Comparison of ENCODE assay signal across 9 cellular contexts in genomic region chr19:4633140-4633967, GRCh38. TPM values are rescaled to one million over a fixed set of nuclear protein-coding genes. Genes with fewer than 3 reads are reported as not detected.
A peak's percentile ranks its signal among the peaks of the same experiment; 100 is the strongest.
DNase-seq lines count a peak whose midpoint lies in the region; ATAC-seq, FAIRE-seq and TF ChIP-seq lines count a peak whose summit lies in the region.
"Had no signal": no experiment of that assay in that cellular context is flagged by ENCODE, and none has a peak within 500 bp of the region (broad histone marks: within the 10 kb centered on the region; RNA-seq: fewer than 3 reads in every experiment).

No MANE protein-coding gene starts in this region.

- DNase-seq in GF-D8 (lab: John Stamatoyannopoulos, UW) (peak; percentile 76), MM.1S (peak; percentile 60), SW480 (ENCODE audit: low spot score) (peak; percentile 76), K562 (ENCODE audit: extremely low read depth in 1 of 4, low spot score in 3 of 4) (peak; percentile 81 to 88 (median 82)), immature natural killer cell (peak; percentile 45 to 57 (median 52))
- peak; percentile 24 to 42 (median 34) for DNase-seq in stimulated activated CD4-positive, alpha-beta T cell treated with anti-CD3 and anti-CD28 coated beads, Interleukin-12 subunit alpha, Interleukin-12 subunit beta, amount 100 ng/mL, for 48 hours (ENCODE audit: low read depth in 2 of 3, low spot score in 1 of 3)

- TF ChIP-seq RAD21 in K562 (CRISPR knock-in tag; conservative IDR thresholded peaks at IDR 0.05 in 1 of 2, IDR thresholded peaks at IDR 0.05 in 1 of 2) = peak; percentile 37 to 74

- H2AFZ ChIP-seq in MM.1S (ENCODE audit: low read length) (no peak overlapping the region), K562 (ENCODE audit: low read depth, low read length) (peak overlapping the region; percentile 70)

- H4K20me1 ChIP-seq in MM.1S (ENCODE audit: insufficient read depth, low read length) = no peaks in the 10 kb centered on the region
- H4K20me1 ChIP-seq in K562 (replicated peaks; ENCODE audit: control insufficient read depth, insufficient read depth, low read length) = no peaks in the 10 kb centered on the region

- no TSS peak for BruUV-seq in K562 (replicated peaks; lab: Mats Ljungman, UMichigan)

- no peaks in the 10 kb centered on the region for H3K9me2 ChIP-seq in MM.1S (replicated peaks; ENCODE audit: insufficient read depth, low read length)

- CTCF ChIA-PET in K562 (lab: Yijun Ruan, JAX; ENCODE audit: low intra/inter-chr PET ratio) = interaction anchor here (0.7 to 1.4 kb wide), 4 partner anchors 9 to 75 kb away, joined by 3 to 4 read pairs (median 4); no protein-coding TSS in a partner anchor

- ATAC-seq in K562 (peak; percentile 89), HG03442 (IDR thresholded peaks at IDR 0.05; ENCODE audit: unreplicated experiment) (no peak), GM18520 (IDR thresholded peaks at IDR 0.05; ENCODE audit: unreplicated experiment) (no peak)

- no peak overlapping the region for H3K4me3 ChIP-seq in MM.1S (ENCODE audit: low read length)
- H3K4me3 ChIP-seq in K562 = no peak overlapping the region

- no peaks in the 10 kb centered on the region for H3K4me1 ChIP-seq in MM.1S (ENCODE audit: low read length)
- peaks cover 25 to 35% of the 10 kb centered on the region in 2 experiments for H3K4me1 ChIP-seq in K562 (replicated peaks in 1 of 2; ENCODE audit: control insufficient read depth in 2 of 2, insufficient read depth in 2 of 2, low read length in 2 of 2)

- H3K4me3 Mint-ChIP-seq in immature natural killer cell = peak overlapping the region in 4 of 5 donors; percentile 45 to 55 (median 50)
- H3K4me3 Mint-ChIP-seq: stimulated activated naive CD8-positive, alpha-beta T cell treated with anti-CD3 and anti-CD28 coated beads, Interleukin-15, Interleukin-2, amounts not matched to agents 100 ng/mL and 50 ng/mL, for 24 hours had no signal

- H3K36me3 ChIP-seq in MM.1S (replicated peaks; ENCODE audit: insufficient read depth, low read length) = no peaks in the 10 kb centered on the region
- H3K36me3 ChIP-seq in K562 (ENCODE audit: control insufficient read depth, insufficient read depth, low read length) = no peaks in the 10 kb centered on the region

- H3K27ac ChIP-seq in MM.1S (ENCODE audit: low read length) (no peak overlapping the region), K562 (ENCODE audit: extremely low read depth, low read depth, low read length) (peak overlapping the region; percentile 53; the same call in 2 of the 3 replicates)

- H3K27me3 Mint-ChIP-seq in immature natural killer cell (ENCODE audit: low read depth in 3 of 3) = peaks cover 0 to 4% (median 0%) of the 10 kb centered on the region in 3 donors
- H3K27me3 Mint-ChIP-seq: stimulated activated naive CD8-positive, alpha-beta T cell treated with anti-CD3 and anti-CD28 coated beads, Interleukin-15, Interleukin-2, amounts not matched to agents 100 ng/mL and 50 ng/mL, for 24 hours had no signal

- H3K9me3 Mint-ChIP-seq in immature natural killer cell = no peaks in the 10 kb centered on the region
- H3K9me3 Mint-ChIP-seq: stimulated activated naive CD8-positive, alpha-beta T cell treated with anti-CD3 and anti-CD28 coated beads, Interleukin-15, Interleukin-2, amounts not matched to agents 100 ng/mL and 50 ng/mL, for 24 hours had no signal

- FAIRE-seq in K562 (lab: Jason Lieb, UNC) = peak; percentile 95

- no peak; the same call in none of the 2 replicates for TF ChIP-seq EP300 in K562 (IDR thresholded peaks at IDR 0.05; ENCODE audit: low read length)

- H3K9ac ChIP-seq in MM.1S (ENCODE audit: low read length) (no peak overlapping the region), K562 (ENCODE audit: insufficient read depth in 1 of 2, low read depth in 2 of 2, low read length in 2 of 2) (peak overlapping the region in 1 of 2 experiments; percentile 28; a peak in 2 of 4 replicates)

- intact Hi-C loops in K562 (cut with micrococcal nuclease) = loop anchor here (1.0 kb wide), 1 partner anchor 58 kb away; no protein-coding TSS in a partner anchor

- peak overlapping the region in 4 of 6 donors; percentile 18 to 79 (median 32) for H3K27ac Mint-ChIP-seq in immature natural killer cell
- H3K27ac Mint-ChIP-seq: stimulated activated naive CD8-positive, alpha-beta T cell treated with anti-CD3 and anti-CD28 coated beads, Interleukin-15, Interleukin-2, amounts not matched to agents 100 ng/mL and 50 ng/mL, for 24 hours had no signal

- H3K27me3 ChIP-seq in MM.1S (replicated peaks; ENCODE audit: insufficient read depth, low read length) (peaks cover 62% of the 10 kb centered on the region), K562 (ENCODE audit: control insufficient read depth in 2 of 2, insufficient read depth in 2 of 2, low read length in 2 of 2) (no peaks in the 10 kb centered on the region)

- in situ Hi-C loops in K562 (cut with MboI) = no loop called here

- TF ChIP-seq CTCF in MM.1S (IDR thresholded peaks at IDR 0.05; ENCODE audit: low read length) (peak; percentile 95), K562 (IDR thresholded peaks at IDR 0.05 in 2 of 3, conservative IDR thresholded peaks at IDR 0.05 in 1 of 3; ENCODE audit: insufficient read depth in 2 of 3, low read depth in 1 of 3, low read length in 3 of 3) (peak; percentile 91 to 98 (median 94))

- H3K9me3 ChIP-seq in MM.1S (replicated peaks; ENCODE audit: insufficient read depth, low read length) (no peaks in the 10 kb centered on the region), K562 (replicated peaks; ENCODE audit: control insufficient read depth, insufficient read depth, low read depth, low read length) (no peaks in the 10 kb centered on the region)

- peaks cover 6% of the 10 kb centered on the region; the same call in 1 of the 2 replicates for H3F3A ChIP-seq in MM.1S (ENCODE audit: insufficient read depth, low read length)

- H3K9me1 ChIP-seq in K562 (ENCODE audit: control insufficient read depth, insufficient read depth, low read length) = no peaks in the 10 kb centered on the region

- no peak for TF ChIP-seq POLR2A in K562 (conservative IDR thresholded peaks at IDR 0.05)

- H3K79me2 ChIP-seq in MM.1S (ENCODE audit: low read length) (no peaks in the 10 kb centered on the region), K562 (ENCODE audit: control insufficient read depth, insufficient read depth, low read length) (no peaks in the 10 kb centered on the region)

- 16% methylated on average over 13 of the region's 14 CpGs for WGBS in K562 (ENCODE audit: insufficient coverage, low coverage, missing lambda C conversion rate)

- H3K4me2 ChIP-seq in MM.1S (ENCODE audit: low read depth, low read length) = no peak overlapping the region
- peak overlapping the region; percentile 61 for H3K4me2 ChIP-seq in K562 (ENCODE audit: insufficient read depth, low read length)

- POLR2A ChIA-PET in K562 (lab: Yijun Ruan, JAX) = interaction anchor here (0.5 to 1.3 kb wide), 8 partner anchors 10 to 349 kb away, joined by 3 to 5 read pairs (median 4); partner anchors contain the start of gene PLIN4

- H3K4me1 Mint-ChIP-seq in immature natural killer cell = peaks cover 8 to 14% of the 10 kb centered on the region in 2 donors

- H3K36me3 Mint-ChIP-seq in immature natural killer cell = no peaks in the 10 kb centered on the region

TF ChIP-seq in K562, 482 proteins besides CTCF, POLR2A, EP300 and RAD21 (continues in another document):
- TF ChIP-seq SMC3 (conservative IDR thresholded peaks at IDR 0.05; ENCODE audit: insufficient read depth, low read depth, low read length) = peak; percentile 76
- no peak for TF ChIP-seq ZFP30 (CRISPR knock-in tag; IDR thresholded peaks at IDR 0.05; ENCODE audit: borderline replicate concordance)
- TF ChIP-seq ATF7 (IDR thresholded peaks at IDR 0.05) = peak; percentile 93
- no peak for TF ChIP-seq GTF2F1 (IDR thresholded peaks at IDR 0.05; ENCODE audit: low read depth, low read length)

RNA-seq across cellular contexts. Expression of gene TNFAIP8L1, which starts 6.0 kb away (rescaled TPM):
- 10.7 and 24.6 TPM in 2 replicates for total RNA-seq in K562 (2011; cell fraction: chromatin; rRNA removed; ENCODE audit: low replicate concordance)
- total RNA-seq in K562 (2011; cell fraction: nucleolus; rRNA removed) = 13.8 and 17.5 TPM in 2 replicates
- total RNA-seq in K562 (2011; cell fraction: nucleoplasm; rRNA removed) = 10.7 and 12.8 TPM in 2 replicates
- total RNA-seq in K562 (2014; rRNA removed) = 4.0 and 4.4 TPM in 2 replicates
- 4.3 and 4.6 TPM in 2 replicates for total RNA-seq in K562 (2014; rRNA removed; fragmentation: Illumina TruSeq; extraction: Trizol)
- total RNA-seq in K562 (2015; rRNA removed; fragmentation: Illumina TruSeq; extraction: Trizol) = 4.9 and 5.4 TPM in 2 replicates
- total RNA-seq in K562 (2021) = 6.5 and 9.3 TPM in 2 replicates
- polyA plus RNA-seq in K562 (2011; rRNA removed) = 5.7 and 8.0 TPM in 2 replicates
- polyA plus RNA-seq in K562 (2011; cell fraction: cytosol; rRNA removed) = 8.2 and 15.6 TPM in 2 replicates
- polyA plus RNA-seq in K562 (2011; cell fraction: nucleus; rRNA removed) = 3.0 and 4.8 TPM in 2 replicates
- 7.6 and 10.7 TPM in 2 replicates for polyA plus RNA-seq in K562 (2012)
- polyA plus RNA-seq in K562 (2014; fragmentation: Illumina TruSeq; extraction: Trizol) = 6.6 and 7.3 TPM in 2 replicates
- 1 to 10 TPM in 1 of 2 experiments, under 1 TPM in 1; 0.69 to 1.0 TPM for polyA plus RNA-seq in K562 (2014; fragmentation: Nextera tagmentation; extraction: Ambion mirVana)
- 6.8 and 7.3 TPM in 2 replicates for polyA plus RNA-seq in K562 (2014; rRNA removed)
- polyA minus RNA-seq in K562 (2011; rRNA and poly(A)+ RNA removed) = 4.5 and 8.6 TPM in 2 replicates
- 4.7 and 6.4 TPM in 2 replicates for polyA minus RNA-seq in K562 (2011; cell fraction: cytosol; rRNA and poly(A)+ RNA removed)
- 3.0 and 4.6 TPM in 2 replicates for polyA minus RNA-seq in K562 (2011; cell fraction: nucleus; rRNA and poly(A)+ RNA removed)
- 10 to 100 TPM in 1 of 3 donors, 1 to 10 TPM in 2; 2.4 to 14.1 (median 5.2) TPM for polyA plus RNA-seq in immature natural killer cell

RNA-seq across cellular contexts. Expression of gene MYDGF, which starts 36.8 kb away (rescaled TPM):
- 55.1 and 137 TPM in 2 replicates for total RNA-seq in K562 (2011; cell fraction: chromatin; rRNA removed; ENCODE audit: low replicate concordance)
- total RNA-seq in K562 (2011; cell fraction: nucleolus; rRNA removed) = 204 and 212 TPM in 2 replicates
- 127 and 144 TPM in 2 replicates for total RNA-seq in K562 (2011; cell fraction: nucleoplasm; rRNA removed)
- total RNA-seq in K562 (2014; rRNA removed) (131 and 143 TPM in 2 replicates), K562 (2014; rRNA removed; fragmentation: Illumina TruSeq; extraction: Trizol) (52.2 and 67.5 TPM in 2 replicates), K562 (2015; rRNA removed; fragmentation: Illumina TruSeq; extraction: Trizol) (81.6 and 83.0 TPM in 2 replicates), K562 (2021) (91.5 and 96.7 TPM in 2 replicates)
- polyA plus RNA-seq in K562 (2011; rRNA removed) (82.1 and 86.0 TPM in 2 replicates), K562 (2014; fragmentation: Illumina TruSeq; extraction: Trizol) (60.5 and 66.6 TPM in 2 replicates), K562 (2014; fragmentation: Nextera tagmentation; extraction: Ambion mirVana) (10 to 100 TPM in 1 of 2 experiments, 1 to 10 TPM in 1; 4.2 to 12.6 TPM), K562 (2014; rRNA removed) (141 and 166 TPM in 2 replicates), immature natural killer cell (100 to 1,000 TPM; 207 to 245 (median 233) TPM)
- polyA plus RNA-seq in K562 (2011; cell fraction: cytosol; rRNA removed) = 118 and 186 TPM in 2 replicates
- polyA plus RNA-seq in K562 (2011; cell fraction: nucleus; rRNA removed) = 46.8 and 51.5 TPM in 2 replicates
- 164 and 292 TPM in 2 replicates for polyA plus RNA-seq in K562 (2012)
- polyA minus RNA-seq in K562 (2011; rRNA and poly(A)+ RNA removed) = 17.9 and 26.4 TPM in 2 replicates
- polyA minus RNA-seq in K562 (2011; cell fraction: cytosol; rRNA and poly(A)+ RNA removed) = 32.6 and 58.7 TPM in 2 replicates
- 14.4 and 24.1 TPM in 2 replicates for polyA minus RNA-seq in K562 (2011; cell fraction: nucleus; rRNA and poly(A)+ RNA removed)
